ENCODE assay signal across 15 cellular contexts in the genomic region with DNA sequence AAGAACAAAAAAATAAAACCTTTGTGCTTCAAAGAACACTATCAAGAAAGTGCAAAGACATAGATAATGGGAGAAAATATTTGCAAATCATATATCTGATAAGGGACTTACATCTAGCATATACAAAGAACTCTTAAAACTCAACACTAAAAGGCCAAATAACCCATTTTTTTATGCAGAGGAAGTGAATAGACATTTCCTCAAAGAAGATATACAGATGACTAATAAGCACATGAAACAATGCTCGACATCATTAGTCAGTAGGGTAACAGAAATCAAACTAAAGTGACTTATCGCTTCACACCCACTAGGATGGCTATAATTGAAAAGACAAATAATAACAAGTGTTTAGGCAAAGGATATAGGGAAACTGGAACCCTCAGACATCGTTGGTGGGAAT.
DNase-seq lines count a peak whose midpoint lies in the region; ATAC-seq, FAIRE-seq and TF ChIP-seq lines count a peak whose summit lies in the region.
"Had no signal": no experiment of that assay in that cellular context is flagged by ENCODE, and none has a peak within 500 bp of the region (broad histone marks: within the 10 kb centered on the region; RNA-seq: fewer than 3 reads in every experiment).

No MANE protein-coding gene starts in this region.

- peak overlapping the region; percentile 84 for H3K27ac Mint-ChIP-seq in activated CD4-positive, alpha-beta T cell treated with anti-CD3 and anti-CD28 coated beads, Interleukin-2, amount 10 ng/mL, durations not matched to agents 24 days and 14 days
- H3K27ac Mint-ChIP-seq in activated CD4-positive, alpha-beta T cell treated with anti-CD3 and anti-CD28 coated beads, Interleukin-2, amount 10 ng/mL, durations not matched to agents 7 days and 5 days = no peak overlapping the region
- H3K27ac Mint-ChIP-seq: activated naive CD8-positive, alpha-beta T cell treated with anti-CD3 and anti-CD28 coated beads, Interleukin-2, amount 10 ng/mL, durations not matched to agents 7 days and 5 days had no signal

- POLR2A ChIA-PET in activated CD4-positive, alpha-beta T cell treated with anti-CD3 and anti-CD28 coated beads, Interleukin-2, amount 10 ng/mL, durations not matched to agents 7 days and 5 days (lab: Charles Lee) = no interaction called here
- POLR2A ChIA-PET in PC-3 (lab: Charles Lee; ENCODE audit: unreplicated experiment) = no interaction called here

- no peak for FAIRE-seq in bronchial epithelial cell (lab: Jason Lieb, UNC)
- FAIRE-seq: D721Med, urothelium cell line had no signal

- H3K9me2 ChIP-seq in PC-3 (replicated peaks; ENCODE audit: low read length) (no peaks in the 10 kb centered on the region), MM.1S (replicated peaks; ENCODE audit: insufficient read depth, low read length) (no peaks in the 10 kb centered on the region)

- H3K79me2 ChIP-seq in PC-3 (ENCODE audit: low read length) (no peaks in the 10 kb centered on the region), MM.1S (ENCODE audit: low read length) (no peaks in the 10 kb centered on the region)

- ATAC-seq in PC-3 (peak; percentile 76), HG02642 (IDR thresholded peaks at IDR 0.05; ENCODE audit: poor library complexity, unreplicated experiment) (no peak)
- ATAC-seq: gastroesophageal sphincter had no signal

- CTCF ChIA-PET in activated CD4-positive, alpha-beta T cell treated with anti-CD3 and anti-CD28 coated beads, Interleukin-2, amount 10 ng/mL, durations not matched to agents 7 days and 5 days (lab: Charles Lee) = no interaction called here
- CTCF ChIA-PET in PC-3 (lab: Charles Lee) = no interaction called here

- H4K20me1 ChIP-seq in PC-3 (ENCODE audit: low read length) (no peaks in the 10 kb centered on the region), MM.1S (ENCODE audit: insufficient read depth, low read length) (no peaks in the 10 kb centered on the region)

- peaks cover 26% of the 10 kb centered on the region for H3K4me1 ChIP-seq in PC-3 (ENCODE audit: insufficient read depth, low read length)
- H3K4me1 ChIP-seq in MM.1S (ENCODE audit: low read length) = peaks cover 16% of the 10 kb centered on the region
- H3K4me1 ChIP-seq: gastroesophageal sphincter had no signal

- H3K4me3 Mint-ChIP-seq in activated CD4-positive, alpha-beta T cell treated with anti-CD3 and anti-CD28 coated beads, Interleukin-2, amount 10 ng/mL, durations not matched to agents 24 days and 14 days = no peak overlapping the region
- H3K4me3 Mint-ChIP-seq in activated CD4-positive, alpha-beta T cell treated with anti-CD3 and anti-CD28 coated beads, Interleukin-2, amount 10 ng/mL, durations not matched to agents 7 days and 5 days = no peak overlapping the region
- H3K4me3 Mint-ChIP-seq: activated naive CD8-positive, alpha-beta T cell treated with anti-CD3 and anti-CD28 coated beads, Interleukin-2, amount 10 ng/mL, durations not matched to agents 7 days and 5 days had no signal

- H3K27me3 Mint-ChIP-seq in activated CD4-positive, alpha-beta T cell treated with anti-CD3 and anti-CD28 coated beads, Interleukin-2, amount 10 ng/mL, durations not matched to agents 24 days and 14 days = peaks cover 8% of the 10 kb centered on the region
- H3K27me3 Mint-ChIP-seq in activated CD4-positive, alpha-beta T cell treated with anti-CD3 and anti-CD28 coated beads, Interleukin-2, amount 10 ng/mL, durations not matched to agents 7 days and 5 days = peaks cover 7% of the 10 kb centered on the region

- H3K27ac ChIP-seq in PC-3 (ENCODE audit: low read length) (no peak overlapping the region), MM.1S (ENCODE audit: low read length) (no peak overlapping the region)
- H3K27ac ChIP-seq: coronary artery, gastroesophageal sphincter had no signal

- BruUV-seq in PC-3 (replicated peaks; lab: Mats Ljungman, UMichigan) = no TSS peak

- intact Hi-C loops in activated CD4-positive, alpha-beta T cell treated with anti-CD3 and anti-CD28 coated beads, Interleukin-2, amount 10 ng/mL, durations not matched to agents 24 days and 14 days (cut with micrococcal nuclease) = loop anchor here (5.0 kb wide), 1 partner anchor 1440 kb away; no protein-coding TSS in a partner anchor
- intact Hi-C loops in PC-3 (cut with micrococcal nuclease) = no loop called here

- H3K9ac ChIP-seq in PC-3 (ENCODE audit: low read length) (no peak overlapping the region), MM.1S (ENCODE audit: low read length) (no peak overlapping the region)

- H3F3A ChIP-seq in PC-3 (ENCODE audit: low read length, unreplicated experiment) (no peaks in the 10 kb centered on the region), MM.1S (ENCODE audit: insufficient read depth, low read length) (no peaks in the 10 kb centered on the region)

- H3K4me1 Mint-ChIP-seq in activated CD4-positive, alpha-beta T cell treated with anti-CD3 and anti-CD28 coated beads, Interleukin-2, amount 10 ng/mL, durations not matched to agents 24 days and 14 days = peaks cover 42% of the 10 kb centered on the region
- peaks cover 23% of the 10 kb centered on the region for H3K4me1 Mint-ChIP-seq in activated CD4-positive, alpha-beta T cell treated with anti-CD3 and anti-CD28 coated beads, Interleukin-2, amount 10 ng/mL, durations not matched to agents 7 days and 5 days

- H3K9me3 Mint-ChIP-seq in activated CD4-positive, alpha-beta T cell treated with anti-CD3 and anti-CD28 coated beads, Interleukin-2, amount 10 ng/mL, durations not matched to agents 24 days and 14 days = no peaks in the 10 kb centered on the region
- H3K9me3 Mint-ChIP-seq in activated CD4-positive, alpha-beta T cell treated with anti-CD3 and anti-CD28 coated beads, Interleukin-2, amount 10 ng/mL, durations not matched to agents 7 days and 5 days = no peaks in the 10 kb centered on the region

- H3K36me3 ChIP-seq in PC-3 (ENCODE audit: low read depth, low read length) (no peaks in the 10 kb centered on the region), bronchial epithelial cell (ENCODE audit: control insufficient read depth, insufficient read depth, low read length) (no peaks in the 10 kb centered on the region), MM.1S (replicated peaks; ENCODE audit: insufficient read depth, low read length) (no peaks in the 10 kb centered on the region)
- H3K36me3 ChIP-seq: gastroesophageal sphincter had no signal

- TF ChIP-seq CTCF in PC-3 (conservative IDR thresholded peaks at IDR 0.05; ENCODE audit: low read depth, low read length) (no peak), bronchial epithelial cell (IDR thresholded peaks at IDR 0.05; ENCODE audit: insufficient read depth, low read length, severe bottlenecking) (no peak), MM.1S (IDR thresholded peaks at IDR 0.05; ENCODE audit: low read length) (no peak)

- H3K4me3 ChIP-seq in PC-3 (ENCODE audit: low read length) (no peak overlapping the region), bronchial epithelial cell (ENCODE audit: low read depth, low read length) (no peak overlapping the region), MM.1S (ENCODE audit: low read length) (no peak overlapping the region)
- H3K4me3 ChIP-seq: coronary artery, gastroesophageal sphincter had no signal

- H3K4me2 ChIP-seq in PC-3 (ENCODE audit: low read length) = no peak overlapping the region
- H3K4me2 ChIP-seq in MM.1S (ENCODE audit: low read depth, low read length) = no peak overlapping the region

- H3K9me3 ChIP-seq in PC-3 (ENCODE audit: low read length) = no peaks in the 10 kb centered on the region
- no peaks in the 10 kb centered on the region for H3K9me3 ChIP-seq in MM.1S (replicated peaks; ENCODE audit: insufficient read depth, low read length)
- H3K9me3 ChIP-seq: gastroesophageal sphincter had no signal

- no peak for DNase-seq in activated CD4-positive, alpha-beta T cell treated with anti-CD3 and anti-CD28 coated beads, Interleukin-2, amount 10 ng/mL, durations not matched to agents 24 days and 14 days
- DNase-seq in activated CD4-positive, alpha-beta T cell treated with anti-CD3 and anti-CD28 coated beads, Interleukin-2, amount 10 ng/mL, durations not matched to agents 7 days and 5 days = no peak
- DNase-seq in PC-3 (peak; percentile 43), bronchial epithelial cell (ENCODE audit: low read depth) (peak; percentile 87), pulmonary artery endothelial cell (ENCODE audit: low read depth, low spot score) (peak; percentile 60), GM19240 (ENCODE audit: insufficient read length, low spot score) (no peak), MM.1S (no peak)
- DNase-seq: activated CD4-positive, alpha-beta T cell treated with anti-CD3 and anti-CD28 coated beads, Interleukin-2, amount 50 U/mL, for 4 hours; activated naive CD8-positive, alpha-beta T cell treated with anti-CD3 and anti-CD28 coated beads, Interleukin-2, amount 10 ng/mL, durations not matched to agents 7 days and 5 days; NK-92 treated with Interleukin-12 subunit alpha and Interleukin-12 subunit beta, amount 100 ng/mL, for 24 hours had no signal

- H3K27me3 ChIP-seq in PC-3 (ENCODE audit: low read length) (no peaks in the 10 kb centered on the region), bronchial epithelial cell (ENCODE audit: control insufficient read depth, insufficient read depth, low read length) (no peaks in the 10 kb centered on the region), MM.1S (replicated peaks; ENCODE audit: insufficient read depth, low read length) (no peaks in the 10 kb centered on the region)

- no peak overlapping the region for H2AFZ ChIP-seq in PC-3 (ENCODE audit: low read length)
- H2AFZ ChIP-seq in MM.1S (ENCODE audit: low read length) = no peak overlapping the region

- no peaks in the 10 kb centered on the region for H3K36me3 Mint-ChIP-seq in activated CD4-positive, alpha-beta T cell treated with anti-CD3 and anti-CD28 coated beads, Interleukin-2, amount 10 ng/mL, durations not matched to agents 24 days and 14 days (ENCODE audit: low read depth)
- peaks cover 2% of the 10 kb centered on the region for H3K36me3 Mint-ChIP-seq in activated CD4-positive, alpha-beta T cell treated with anti-CD3 and anti-CD28 coated beads, Interleukin-2, amount 10 ng/mL, durations not matched to agents 7 days and 5 days (ENCODE audit: low read depth)

Comparison
In these comparisons a context has a peak if more than half of its experiments do, and no peak if none do; other contexts are left out.
1. DNase-seq: peak in PC-3 (single experiment), bronchial epithelial cell (single experiment) and pulmonary artery endothelial cell (single experiment); none in activated CD4-positive, alpha-beta T cell treated with anti-CD3 and anti-CD28 coated beads, Interleukin-2, amount 10 ng/mL, durations not matched to agents 24 days and 14 days (single experiment), activated CD4-positive, alpha-beta T cell treated with anti-CD3 and anti-CD28 coated beads, Interleukin-2, amount 10 ng/mL, durations not matched to agents 7 days and 5 days (single experiment), GM19240 (single experiment) and MM.1S (single experiment).